In the genomic region with DNA sequence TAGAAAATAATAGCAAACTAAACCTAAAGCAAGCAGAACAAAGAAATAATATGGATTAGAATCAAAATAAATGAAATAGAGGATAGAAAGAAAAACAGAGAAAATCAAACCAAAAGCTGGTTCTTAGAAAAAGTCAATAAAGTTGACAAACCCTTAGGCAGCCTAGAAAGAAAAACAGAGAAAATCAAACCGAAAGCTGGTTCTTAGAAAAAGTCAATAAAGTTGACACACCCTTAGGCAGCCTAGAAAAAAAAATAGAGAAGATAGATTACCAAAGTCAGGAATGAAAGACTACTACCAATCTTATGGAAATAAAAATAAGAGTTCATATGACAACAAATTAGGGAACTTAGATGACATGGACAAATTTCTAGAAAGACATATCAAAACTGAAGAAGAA, we compare ENCODE assay signal across 37 cellular contexts.
"Had no signal": no experiment of that assay in that cellular context is flagged by ENCODE, and none has a peak within 500 bp of the region (broad histone marks: within the 10 kb centered on the region; RNA-seq: fewer than 3 reads in every experiment).

No MANE protein-coding gene starts in this region.

- H3K4me3 Mint-ChIP-seq: activated CD8-positive, alpha-beta memory T cell treated with anti-CD3 and anti-CD28 coated beads, Interleukin-2, amount 10 ng/mL, durations not matched to agents 7 days and 5 days; central memory CD8-positive, alpha-beta T cell; T-cell; T-helper 17 cell had no signal

- H3K4me1 Mint-ChIP-seq: central memory CD8-positive, alpha-beta T cell; T-helper 17 cell had no signal

- H3K27ac ChIP-seq: brain microvascular endothelial cell, PC-9, RWPE1, WERI-Rb-1 had no signal

- ATAC-seq: activated CD8-positive, alpha-beta memory T cell treated with anti-CD3 and anti-CD28 coated beads, Interleukin-2, amount 10 ng/mL, durations not matched to agents 7 days and 5 days; activated naive CD4-positive, alpha-beta T cell treated with anti-CD3 and anti-CD28 coated beads, Interleukin-2, amount 50 U/mL, for 72 hours; Right ventricle myocardium inferior; SK-N-SH treated with all-trans-retinoic acid at 6 μM for 48 hours; T-cell; T-helper 17 cell had no signal

- H3K4me3 ChIP-seq: MG63, PC-9 had no signal

- H3K36me3 Mint-ChIP-seq: T-cell had no signal

- H3K36me3 ChIP-seq: brain microvascular endothelial cell, MG63, WERI-Rb-1 had no signal

- H2AFZ ChIP-seq: PC-9 had no signal

- FAIRE-seq: RCC 7860 had no signal

- H3K27ac Mint-ChIP-seq: activated CD8-positive, alpha-beta memory T cell treated with anti-CD3 and anti-CD28 coated beads, Interleukin-2, amount 10 ng/mL, durations not matched to agents 7 days and 5 days; activated naive CD4-positive, alpha-beta T cell treated with anti-CD3 and anti-CD28 coated beads, Interleukin-2, amount 50 U/mL, for 72 hours; T-cell; T-helper 17 cell had no signal

- DNase-seq: activated CD4-positive, alpha-beta T cell treated with anti-CD3 and anti-CD28 coated beads for 1 hour; activated CD4-positive, alpha-beta T cell treated with anti-CD3 and anti-CD28 coated beads for 48 hours; activated CD4-positive, alpha-beta T cell treated with anti-CD3 and anti-CD28 coated beads, Interleukin-2, amount 50 U/mL, for 48 hours; activated CD4-positive, CD25-positive, alpha-beta regulatory T cell; activated CD8-positive, alpha-beta memory T cell treated with anti-CD3 and anti-CD28 coated beads for 24 hours; activated CD8-positive, alpha-beta memory T cell treated with anti-CD3 and anti-CD28 coated beads, Interleukin-2, amount 50 U/mL, for 48 hours; activated effector memory CD4-positive, alpha-beta T cell treated with anti-CD3 and anti-CD28 coated beads, Interleukin-2, amount 50 U/mL, for 16 hours; activated naive CD4-positive, alpha-beta T cell; activated T-cell treated with anti-CD3 and anti-CD28 coated beads, Interleukin-2, amount 50 U/mL, for 48 hours; anterior cingulate cortex; brain microvascular endothelial cell; Kasumi-1; KG1; MG63; NCI-H1048; NCI-H1105 treated with DMSO at 0.1 percent for 48 hours; NCI-H1436; NCI-H1694; NCI-H1930; NCI-H2081 treated with DMSO at 0.1 percent for 48 hours; NCI-H226; NCI-H446 treated with DMSO at 0.1 percent for 48 hours; NCI-H524; NCI-H69; PC-9; SIG-M5; T-cell; T-helper 17 cell; T1000; WERI-Rb-1 had no signal

- H3K27me3 ChIP-seq: brain microvascular endothelial cell, MG63 had no signal

- H3K4me2 ChIP-seq: PC-9 had no signal
